10 cellular contexts compared by ENCODE assay signal in genomic region chr6:31797607-31798006, GRCh38. TPM values are rescaled to one million over a fixed set of nuclear protein-coding genes. Genes with fewer than 3 reads are reported as not detected.
DNase-seq lines count a peak whose midpoint lies in the region; ATAC-seq and TF ChIP-seq lines count a peak whose summit lies in the region.
"Had no signal": no experiment of that assay in that cellular context is flagged by ENCODE, and none has a peak within 500 bp of the region (broad histone marks: within the 10 kb centered on the region; RNA-seq: fewer than 3 reads in every experiment).

No MANE protein-coding gene starts in this region.

- CTCF ChIA-PET in activated CD8-positive, alpha-beta memory T cell treated with anti-CD3 and anti-CD28 coated beads, Interleukin-2, amount 10 ng/mL, durations not matched to agents 7 days and 5 days (lab: Charles Lee), result interaction anchor here (0.5 to 4.8 kb wide), 10 partner anchors 9 to 116 kb away, joined by 3 to 46 read pairs (median 6); partner anchors contain the start of genes DDAH2, HSPA1B, LSM2 and LY6G5C

- H3K9me3 ChIP-seq in T-helper 17 cell (ENCODE audit: control insufficient read depth, low read length, poor library complexity, severe bottlenecking) (no peaks in the 10 kb centered on the region), spleen (no peaks in the 10 kb centered on the region)

- H3K36me3 Mint-ChIP-seq in activated CD8-positive, alpha-beta memory T cell treated with anti-CD3 and anti-CD28 coated beads, Interleukin-2, amount 10 ng/mL, durations not matched to agents 7 days and 5 days, result peaks cover 25% of the 10 kb centered on the region
- H3K36me3 Mint-ChIP-seq in T-helper 17 cell (ENCODE audit: low read depth) (no peaks in the 10 kb centered on the region), GM23338 (ENCODE audit: low read depth) (peaks cover 39% of the 10 kb centered on the region)

- intact Hi-C loops in spleen (cut with DNase I; ENCODE audit: low total_unique reads), result loop anchor here (10.0 kb wide), 1 partner anchor 63 kb away; the partner anchor contains the start of gene CLIC1

- H3K27ac ChIP-seq in spleen, result peak overlapping the region; percentile 67 to 100 (median 95)
- H3K27ac ChIP-seq in GM23338 (ENCODE audit: low read depth), result no peak overlapping the region

- no peaks in the 10 kb centered on the region for H3K9me3 Mint-ChIP-seq in activated CD8-positive, alpha-beta memory T cell treated with anti-CD3 and anti-CD28 coated beads, Interleukin-2, amount 10 ng/mL, durations not matched to agents 7 days and 5 days (ENCODE audit: low read depth)
- no peaks in the 10 kb centered on the region for H3K9me3 Mint-ChIP-seq in GM23338

- peaks cover 28% of the 10 kb centered on the region for H3K79me2 ChIP-seq in GM23338 (replicated peaks; ENCODE audit: insufficient read depth)

- peak; percentile 38 for ATAC-seq in activated CD8-positive, alpha-beta memory T cell treated with anti-CD3 and anti-CD28 coated beads, Interleukin-2, amount 10 ng/mL, durations not matched to agents 7 days and 5 days
- ATAC-seq in T-helper 17 cell (peak; percentile 28), GM23338 (no peak)

- no peaks in the 10 kb centered on the region for H3K27me3 Mint-ChIP-seq in activated CD8-positive, alpha-beta memory T cell treated with anti-CD3 and anti-CD28 coated beads, Interleukin-2, amount 10 ng/mL, durations not matched to agents 7 days and 5 days
- H3K27me3 Mint-ChIP-seq in T-helper 17 cell (no peaks in the 10 kb centered on the region), GM23338 (ENCODE audit: insufficient read depth, low read depth, poor library complexity) (peaks cover 8% of the 10 kb centered on the region)

- H3K4me3 ChIP-seq in spleen (no peak overlapping the region), GM23338 (no peak overlapping the region)

- peak in 1 of 3 donors; percentile 25 for TF ChIP-seq POLR2A in spleen (IDR thresholded peaks at IDR 0.05)

- TF ChIP-seq CTCF in spleen (IDR thresholded peaks at IDR 0.05 in 8 of 11, conservative IDR thresholded peaks at IDR 0.05 in 3 of 11) (no peak), GM23338 (conservative IDR thresholded peaks at IDR 0.05; ENCODE audit: low read depth in 2 of 2) (no peak)

- peaks cover 18 to 60% (median 49%) of the 10 kb centered on the region in 6 donors for H3K4me1 ChIP-seq in spleen
- H3K4me1 ChIP-seq in GM23338 (ENCODE audit: insufficient read depth), result no peaks in the 10 kb centered on the region; the same call in 1 of the 2 replicates

- H2AFZ ChIP-seq in GM23338, result no peak overlapping the region

- H3K4me1 Mint-ChIP-seq in activated CD8-positive, alpha-beta memory T cell treated with anti-CD3 and anti-CD28 coated beads, Interleukin-2, amount 10 ng/mL, durations not matched to agents 7 days and 5 days, result peaks cover 45% of the 10 kb centered on the region
- H3K4me1 Mint-ChIP-seq in T-helper 17 cell (peaks cover 27% of the 10 kb centered on the region), GM23338 (peaks cover 6% of the 10 kb centered on the region)

- H3K27me3 ChIP-seq in spleen (replicated peaks in 1 of 7) (no peaks in the 10 kb centered on the region), GM23338 (ENCODE audit: insufficient read depth) (no peaks in the 10 kb centered on the region)

- peak overlapping the region; percentile 94 for H3K27ac Mint-ChIP-seq in activated CD8-positive, alpha-beta memory T cell treated with anti-CD3 and anti-CD28 coated beads, Interleukin-2, amount 10 ng/mL, durations not matched to agents 7 days and 5 days
- H3K27ac Mint-ChIP-seq in T-helper 17 cell, result peak overlapping the region; percentile 98
- H3K27ac Mint-ChIP-seq in GM23338, result no peak overlapping the region

- H3K4me2 ChIP-seq in GM23338, result no peak overlapping the region

- H3K4me3 Mint-ChIP-seq in activated CD8-positive, alpha-beta memory T cell treated with anti-CD3 and anti-CD28 coated beads, Interleukin-2, amount 10 ng/mL, durations not matched to agents 7 days and 5 days, result peak overlapping the region; percentile 67
- H3K4me3 Mint-ChIP-seq in T-helper 17 cell (peak overlapping the region; percentile 73), GM23338 (no peak overlapping the region; the same call in 2 of the 3 replicates)

- H3F3A ChIP-seq in GM23338 (replicated peaks; ENCODE audit: low read depth), result peaks cover 30% of the 10 kb centered on the region

- H4K20me1 ChIP-seq in GM23338 (replicated peaks; ENCODE audit: insufficient read depth), result peaks cover 4% of the 10 kb centered on the region; the same call in 1 of the 2 replicates

- WGBS in spleen, 5 donors, result 13 to 19% (median 16%) methylated on average over 5 of the region's 5 CpGs

- H3K9me2 ChIP-seq in GM23338 (ENCODE audit: insufficient read depth), result no peaks in the 10 kb centered on the region

- peak; percentile 81 for DNase-seq in activated CD8-positive, alpha-beta memory T cell treated with anti-CD3 and anti-CD28 coated beads, Interleukin-2, amount 10 ng/mL, durations not matched to agents 7 days and 5 days
- no peak for DNase-seq in activated CD8-positive, alpha-beta memory T cell treated with anti-CD3 and anti-CD28 coated beads, Interleukin-2, amount 50 U/mL, for 48 hours
- no peak for DNase-seq in T-helper 17 cell
- peak; percentile 20 for DNase-seq in effector CD4-positive, alpha-beta T cell
- DNase-seq in spleen, result peak; percentile 83
- no peak for DNase-seq in GM23338 (ENCODE audit: low spot score)
- DNase-seq in NCI-H2081 treated with DMSO at 0.1 percent for 48 hours (lab: John Stamatoyannopoulos, UW), result no peak
- DNase-seq in KG1 (lab: John Stamatoyannopoulos, UW), result no peak
- DNase-seq: midbrain, NCI-H1436 had no signal

- peaks cover 0 to 24% (median 12%) of the 10 kb centered on the region in 6 donors for H3K36me3 ChIP-seq in spleen
- peaks cover 8% of the 10 kb centered on the region; the same call in 1 of the 2 replicates for H3K36me3 ChIP-seq in GM23338 (ENCODE audit: insufficient read depth)

RNA-seq across cellular contexts. Expression of gene VARS1, which starts 2.1 kb away (rescaled TPM):
- 100 to 1,000 TPM; 107 to 140 TPM for total RNA-seq in activated CD8-positive, alpha-beta memory T cell treated with anti-CD3 and anti-CD28 coated beads, Interleukin-2, amount 10 ng/mL, durations not matched to agents 7 days and 5 days
- 10 to 100 TPM; 58.0 to 73.7 TPM for total RNA-seq in T-helper 17 cell
- total RNA-seq in spleen, result 10 to 100 TPM; 32.4 to 97.3 (median 62.5) TPM
- 10 to 100 TPM; 31.1 to 49.0 (median 38.3) TPM for polyA plus RNA-seq in spleen
- 137 and 153 TPM in 2 replicates for total RNA-seq in GM23338 (2014; rRNA removed; shearing (Covaris generic))
- polyA plus RNA-seq in GM23338 (2016; fragmentation: Nextera tagmentation; extraction: Ambion mirVana), result 66.0 and 71.2 TPM in 2 replicates

RNA-seq across cellular contexts. Expression of gene LSM2, which starts 9.2 kb away (rescaled TPM):
- 100 to 1,000 TPM; 124 to 129 TPM for total RNA-seq in activated CD8-positive, alpha-beta memory T cell treated with anti-CD3 and anti-CD28 coated beads, Interleukin-2, amount 10 ng/mL, durations not matched to agents 7 days and 5 days
- total RNA-seq in T-helper 17 cell (10 to 100 TPM; 20.9 to 22.5 TPM), spleen (10 to 100 TPM; 35.9 to 54.4 (median 42.9) TPM)
- polyA plus RNA-seq in spleen (10 to 100 TPM; 74.5 to 98.9 (median 80.4) TPM), GM23338 (2016; fragmentation: Nextera tagmentation; extraction: Ambion mirVana) (140 and 143 TPM in 2 replicates)
- total RNA-seq in GM23338 (2014; rRNA removed; shearing (Covaris generic)), result 93.5 and 106 TPM in 2 replicates

RNA-seq across cellular contexts. Expression of gene HSPA1L, which starts 17.5 kb away (rescaled TPM):
- 1 to 10 TPM; 2.9 to 3.1 TPM for total RNA-seq in activated CD8-positive, alpha-beta memory T cell treated with anti-CD3 and anti-CD28 coated beads, Interleukin-2, amount 10 ng/mL, durations not matched to agents 7 days and 5 days
- total RNA-seq in T-helper 17 cell (1 to 10 TPM; 3.4 to 3.5 TPM), spleen (1 to 10 TPM; 2.6 to 3.7 (median 3.1) TPM)
- polyA plus RNA-seq in spleen (1 to 10 TPM in 2 of 3 donors, under 1 TPM in 1; 0.93 to 1.9 (median 1.0) TPM), GM23338 (2016; fragmentation: Nextera tagmentation; extraction: Ambion mirVana) (0.44 and 0.49 TPM in 2 replicates)
- 0.50 and 0.83 TPM in 2 replicates for total RNA-seq in GM23338 (2014; rRNA removed; shearing (Covaris generic))

RNA-seq across cellular contexts. Expression of gene HSPA1A, which starts 17.7 kb away (rescaled TPM):
- 100 to 1,000 TPM; 124 to 137 TPM for total RNA-seq in activated CD8-positive, alpha-beta memory T cell treated with anti-CD3 and anti-CD28 coated beads, Interleukin-2, amount 10 ng/mL, durations not matched to agents 7 days and 5 days
- total RNA-seq in T-helper 17 cell (10 to 100 TPM; 15.1 to 20.2 TPM), spleen (100 to 1,000 TPM in 6 of 7 donors, 10 to 100 TPM in 1; 97.7 to 384 (median 127) TPM)
- polyA plus RNA-seq in spleen (10 to 100 TPM; 16.4 to 58.5 (median 27.7) TPM), GM23338 (2016; fragmentation: Nextera tagmentation; extraction: Ambion mirVana) (36.1 and 39.1 TPM in 2 replicates)
- 57.1 and 58.3 TPM in 2 replicates for total RNA-seq in GM23338 (2014; rRNA removed; shearing (Covaris generic))

RNA-seq across cellular contexts. Expression of gene VWA7, which starts 20.5 kb away (rescaled TPM):
- 1 to 10 TPM; 5.7 to 6.4 TPM for total RNA-seq in activated CD8-positive, alpha-beta memory T cell treated with anti-CD3 and anti-CD28 coated beads, Interleukin-2, amount 10 ng/mL, durations not matched to agents 7 days and 5 days
- total RNA-seq in T-helper 17 cell (1 to 10 TPM; 2.8 to 2.9 TPM), spleen (1 to 10 TPM in 4 of 7 donors, under 1 TPM in 2, not detected in 1; 0.68 to 2.6 (median 1.3) TPM)
- polyA plus RNA-seq in spleen (1 to 10 TPM in 1 of 3 donors, under 1 TPM in 2; 0.09 to 1.2 (median 0.11) TPM), GM23338 (2016; fragmentation: Nextera tagmentation; extraction: Ambion mirVana) (0.36 and 0.75 TPM in 2 replicates)
- 0.07 and 0.12 TPM in 2 replicates for total RNA-seq in GM23338 (2014; rRNA removed; shearing (Covaris generic))

Comparison
In these comparisons a context has a peak if more than half of its experiments do, and no peak if none do; other contexts are left out.
1. DNase-seq: peak in activated CD8-positive, alpha-beta memory T cell treated with anti-CD3 and anti-CD28 coated beads, Interleukin-2, amount 10 ng/mL, durations not matched to agents 7 days and 5 days (single experiment), effector CD4-positive, alpha-beta T cell (single experiment) and spleen (single experiment); none in activated CD8-positive, alpha-beta memory T cell treated with anti-CD3 and anti-CD28 coated beads, Interleukin-2, amount 50 U/mL, for 48 hours (single experiment), T-helper 17 cell (0 of 3), GM23338 (single experiment), NCI-H2081 treated with DMSO at 0.1 percent for 48 hours (single experiment) and KG1 (single experiment).